Comparison of ENCODE assay signal across 7 cellular contexts in the genomic region with DNA sequence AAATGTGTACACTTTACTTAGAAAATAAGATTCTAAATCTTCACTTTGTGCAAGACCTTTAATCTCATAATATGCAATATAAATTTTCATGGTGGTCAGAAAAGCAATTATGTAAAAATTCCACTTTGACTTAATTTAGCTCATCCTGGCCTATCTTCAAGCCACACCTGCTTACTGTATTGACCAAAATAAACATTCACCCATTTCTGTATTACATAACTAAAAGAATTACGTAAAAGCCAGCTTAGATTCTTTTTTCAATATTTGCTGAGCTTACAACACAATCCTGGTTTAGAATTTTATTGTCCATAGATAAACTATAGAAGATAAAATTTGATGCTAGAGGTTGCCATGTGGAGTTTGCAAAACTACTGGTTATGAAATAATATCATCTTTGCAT.
"Had no signal": no experiment of that assay in that cellular context is flagged by ENCODE, and none has a peak within 500 bp of the region (broad histone marks: within the 10 kb centered on the region; RNA-seq: fewer than 3 reads in every experiment).

No MANE protein-coding gene starts in this region.

- DNase-seq: H9, HCEC 1CT, KBM-7 had no signal

- H3K4me3 ChIP-seq: GM23338 had no signal

- H3K4me2 ChIP-seq: GM23338 had no signal

- FAIRE-seq: H1, H54, HTR-8/SVneo had no signal

- H2AFZ ChIP-seq: GM23338 had no signal
